Comparison of ENCODE assay signal across 1 cellular context in genomic region chr1:42846257-42847110, GRCh38.
TF ChIP-seq lines count a peak whose summit lies in the region.

ZNF691 (plus strand) TSS chr1:42846613; CDS start chr1:42849659, 3,046 bp downstream.

TF ChIP-seq in K562, 482 proteins besides CTCF, POLR2A, EP300 and RAD21 (continued from another document and continues in another):
- TF ChIP-seq, protein P1, sequence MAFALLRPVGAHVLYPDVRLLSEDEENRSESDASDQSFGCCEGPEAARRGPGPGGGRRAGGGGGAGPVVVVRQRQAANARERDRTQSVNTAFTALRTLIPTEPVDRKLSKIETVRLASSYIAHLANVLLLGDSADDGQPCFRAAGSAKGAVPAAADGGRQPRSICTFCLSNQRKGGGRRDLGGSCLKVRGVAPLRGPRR (CRISPR knock-in tag; IDR thresholded peaks at IDR 0.05) = no peak
- TF ChIP-seq ZNF239 (CRISPR knock-in tag; IDR thresholded peaks at IDR 0.05) = no peak
- peak; percentile 36; the same call in 1 of the 2 replicates for TF ChIP-seq GATAD2A (IDR thresholded peaks at IDR 0.05)
- no peak for TF ChIP-seq NCOA4 (IDR thresholded peaks at IDR 0.05; ENCODE audit: partially characterized antibody)
- TF ChIP-seq MEIS2 (IDR thresholded peaks at IDR 0.05; ENCODE audit: partially characterized antibody) = no peak
- no peak for TF ChIP-seq RBM15 (IDR thresholded peaks at IDR 0.05; ENCODE audit: insufficient read depth, low read length)
- TF ChIP-seq GTF2F1 (IDR thresholded peaks at IDR 0.05; ENCODE audit: low read depth, low read length) = 0 out of 2 replicates have a peak, but pooled peaks have one; percentile 41
- TF ChIP-seq ZNF764 (CRISPR knock-in tag; IDR thresholded peaks at IDR 0.05; ENCODE audit: low read depth) = no peak
- TF ChIP-seq ETV1 (tag; conservative IDR thresholded peaks at IDR 0.05; ENCODE audit: low read depth) = peak; percentile 56
- no peak for TF ChIP-seq ATF1 (CRISPR knock-in tag; IDR thresholded peaks at IDR 0.05)
- TF ChIP-seq ATF1 (tag; IDR thresholded peaks at IDR 0.05) = peak; percentile 81
- no peak for TF ChIP-seq PCBP2 (IDR thresholded peaks at IDR 0.05; ENCODE audit: low read depth, low read length, poor library complexity, severe bottlenecking)
- TF ChIP-seq ELK1 (CRISPR knock-in tag; IDR thresholded peaks at IDR 0.05) = no peak
- no peak for TF ChIP-seq PRPF4 (IDR thresholded peaks at IDR 0.05; ENCODE audit: insufficient read depth, low read depth, low read length, poor library complexity, severe bottlenecking)
- TF ChIP-seq DPF2 (IDR thresholded peaks at IDR 0.05) = peak; percentile 59
- TF ChIP-seq OTX1 (CRISPR knock-in tag; IDR thresholded peaks at IDR 0.05) = peak; percentile 16
- TF ChIP-seq, protein P2, sequence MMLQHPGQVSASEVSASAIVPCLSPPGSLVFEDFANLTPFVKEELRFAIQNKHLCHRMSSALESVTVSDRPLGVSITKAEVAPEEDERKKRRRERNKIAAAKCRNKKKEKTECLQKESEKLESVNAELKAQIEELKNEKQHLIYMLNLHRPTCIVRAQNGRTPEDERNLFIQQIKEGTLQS (IDR thresholded peaks at IDR 0.05) = no peak
- TF ChIP-seq, protein P2 (CRISPR knock-in tag; conservative IDR thresholded peaks at IDR 0.05) = no peak
- TF ChIP-seq HMG20B (CRISPR knock-in tag; IDR thresholded peaks at IDR 0.05) = no peak
- peak; percentile 83 to 84 for TF ChIP-seq MAZ (CRISPR knock-in tag; conservative IDR thresholded peaks at IDR 0.05 in 1 of 2, IDR thresholded peaks at IDR 0.05 in 1 of 2)
- no peak for TF ChIP-seq KDM4B (IDR thresholded peaks at IDR 0.05; ENCODE audit: borderline replicate concordance in 2 of 2, low read depth in 1 of 2)
- TF ChIP-seq ZNF507 (tag; conservative IDR thresholded peaks at IDR 0.05) = no peak
- TF ChIP-seq BRCA1 (IDR thresholded peaks at IDR 0.05) = no peak
- no peak for TF ChIP-seq BRCA1 (CRISPR knock-in tag; IDR thresholded peaks at IDR 0.05)
- no peak for TF ChIP-seq ZC3H11A (IDR thresholded peaks at IDR 0.05; ENCODE audit: low read depth, low read length)
- TF ChIP-seq, protein P3, sequence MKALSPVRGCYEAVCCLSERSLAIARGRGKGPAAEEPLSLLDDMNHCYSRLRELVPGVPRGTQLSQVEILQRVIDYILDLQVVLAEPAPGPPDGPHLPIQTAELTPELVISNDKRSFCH (CRISPR knock-in tag; IDR thresholded peaks at IDR 0.05) = no peak
- TF ChIP-seq, protein P3 (tag; IDR thresholded peaks at IDR 0.05) = 0 out of 2 replicates have a peak, but pooled peaks have one; percentile 55
- TF ChIP-seq, protein P4, sequence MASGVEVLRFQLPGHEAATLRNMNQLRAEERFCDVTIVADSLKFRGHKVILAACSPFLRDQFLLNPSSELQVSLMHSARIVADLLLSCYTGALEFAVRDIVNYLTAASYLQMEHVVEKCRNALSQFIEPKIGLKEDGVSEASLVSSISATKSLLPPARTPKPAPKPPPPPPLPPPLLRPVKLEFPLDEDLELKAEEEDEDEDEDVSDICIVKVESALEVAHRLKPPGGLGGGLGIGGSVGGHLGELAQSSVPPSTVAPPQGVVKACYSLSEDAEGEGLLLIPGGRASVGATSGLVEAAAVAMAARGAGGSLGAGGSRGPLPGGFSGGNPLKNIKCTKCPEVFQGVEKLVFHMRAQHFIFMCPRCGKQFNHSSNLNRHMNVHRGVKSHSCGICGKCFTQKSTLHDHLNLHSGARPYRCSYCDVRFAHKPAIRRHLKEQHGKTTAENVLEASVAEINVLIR (CRISPR knock-in tag; IDR thresholded peaks at IDR 0.05) = no peak
- peak; percentile 57; the same call in 1 of the 2 replicates for TF ChIP-seq ZC3H4 (CRISPR knock-in tag; IDR thresholded peaks at IDR 0.05; ENCODE audit: borderline replicate concordance)
- TF ChIP-seq NFRKB (IDR thresholded peaks at IDR 0.05; ENCODE audit: low read depth) = peak; percentile 72
- TF ChIP-seq NBN (IDR thresholded peaks at IDR 0.05; ENCODE audit: low read depth) = 0 out of 2 replicates have a peak, but pooled peaks have one; percentile 62
- TF ChIP-seq BRF2 (IDR thresholded peaks at IDR 0.05; ENCODE audit: borderline replicate concordance, insufficient read depth, insufficient read length) = no peak
- 0 out of 2 replicates have a peak, but pooled peaks have one; percentile 6 for TF ChIP-seq ATF4 (CRISPR knock-in tag; IDR thresholded peaks at IDR 0.05)
- no peak for TF ChIP-seq IRF9 (tag; IDR thresholded peaks at IDR 0.05)
- TF ChIP-seq DIDO1 (tag; IDR thresholded peaks at IDR 0.05; ENCODE audit: low read depth) = peak; percentile 58
- no peak for TF ChIP-seq MAFK (IDR thresholded peaks at IDR 0.05; ENCODE audit: low read length)
- TF ChIP-seq KLF6 (CRISPR knock-in tag; IDR thresholded peaks at IDR 0.05; ENCODE audit: borderline replicate concordance) = no peak
- no peak for TF ChIP-seq HNRNPK (IDR thresholded peaks at IDR 0.05; ENCODE audit: low read depth, low read length, poor library complexity, severe bottlenecking)
- peak; percentile 99 for TF ChIP-seq ZNF143 (CRISPR knock-in tag; IDR thresholded peaks at IDR 0.05)
- TF ChIP-seq SMC3 (conservative IDR thresholded peaks at IDR 0.05; ENCODE audit: insufficient read depth, low read depth, low read length) = no peak
- TF ChIP-seq HNRNPUL1 (IDR thresholded peaks at IDR 0.05; ENCODE audit: low read length) = no peak
- TF ChIP-seq, protein P5, sequence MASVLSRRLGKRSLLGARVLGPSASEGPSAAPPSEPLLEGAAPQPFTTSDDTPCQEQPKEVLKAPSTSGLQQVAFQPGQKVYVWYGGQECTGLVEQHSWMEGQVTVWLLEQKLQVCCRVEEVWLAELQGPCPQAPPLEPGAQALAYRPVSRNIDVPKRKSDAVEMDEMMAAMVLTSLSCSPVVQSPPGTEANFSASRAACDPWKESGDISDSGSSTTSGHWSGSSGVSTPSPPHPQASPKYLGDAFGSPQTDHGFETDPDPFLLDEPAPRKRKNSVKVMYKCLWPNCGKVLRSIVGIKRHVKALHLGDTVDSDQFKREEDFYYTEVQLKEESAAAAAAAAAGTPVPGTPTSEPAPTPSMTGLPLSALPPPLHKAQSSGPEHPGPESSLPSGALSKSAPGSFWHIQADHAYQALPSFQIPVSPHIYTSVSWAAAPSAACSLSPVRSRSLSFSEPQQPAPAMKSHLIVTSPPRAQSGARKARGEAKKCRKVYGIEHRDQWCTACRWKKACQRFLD (CRISPR knock-in tag; IDR thresholded peaks at IDR 0.05) = no peak
- no peak for TF ChIP-seq ATF2 (CRISPR knock-in tag; IDR thresholded peaks at IDR 0.05)
- peak; percentile 90 for TF ChIP-seq L3MBTL2 (IDR thresholded peaks at IDR 0.05)
- no peak for TF ChIP-seq HDAC3 (IDR thresholded peaks at IDR 0.05; ENCODE audit: borderline replicate concordance, partially characterized antibody)
- TF ChIP-seq ATF7 (IDR thresholded peaks at IDR 0.05) = peak; percentile 74
- TF ChIP-seq CHD1 (IDR thresholded peaks at IDR 0.05; ENCODE audit: low read length) = peak; percentile 31
- TF ChIP-seq HIVEP1 (CRISPR knock-in tag; IDR thresholded peaks at IDR 0.05) = no peak
- no peak for TF ChIP-seq RFX7 (CRISPR knock-in tag; IDR thresholded peaks at IDR 0.05)
- peak; percentile 92 for TF ChIP-seq CHD2 (IDR thresholded peaks at IDR 0.05; ENCODE audit: low read depth, low read length)
- TF ChIP-seq PHTF2 (CRISPR knock-in tag; IDR thresholded peaks at IDR 0.05) = no peak
- TF ChIP-seq JUNB (CRISPR knock-in tag; conservative IDR thresholded peaks at IDR 0.05) = no peak
- TF ChIP-seq C11orf30 (IDR thresholded peaks at IDR 0.05; ENCODE audit: low read depth) = no peak
- no peak for TF ChIP-seq STAG1 (CRISPR knock-in tag; IDR thresholded peaks at IDR 0.05; ENCODE audit: borderline replicate concordance)
- TF ChIP-seq RFX1 (IDR thresholded peaks at IDR 0.05) = no peak; the same call in 1 of the 2 replicates
- peak; percentile 94 for TF ChIP-seq GABPB1 (CRISPR knock-in tag; IDR thresholded peaks at IDR 0.05)
- no peak for TF ChIP-seq RNF219 (CRISPR knock-in tag; IDR thresholded peaks at IDR 0.05)
- TF ChIP-seq ZNF212 (CRISPR knock-in tag; IDR thresholded peaks at IDR 0.05) = no peak; the same call in 1 of the 2 replicates
- peak in 1 of 2 experiments; percentile 78; a peak in 1 of 4 replicates for TF ChIP-seq HDAC1 (IDR thresholded peaks at IDR 0.05)
- peak; percentile 91 for TF ChIP-seq ZSCAN29 (IDR thresholded peaks at IDR 0.05)
- TF ChIP-seq TCF3 (CRISPR knock-in tag; IDR thresholded peaks at IDR 0.05) = no peak; the same call in none of the 2 replicates
- TF ChIP-seq HNRNPLL (IDR thresholded peaks at IDR 0.05; ENCODE audit: low read depth, low read length, poor library complexity, severe bottlenecking) = peak; percentile 36
- no peak for TF ChIP-seq ZNF644 (tag; IDR thresholded peaks at IDR 0.05; ENCODE audit: low read depth)
- TF ChIP-seq NR2F6 (CRISPR knock-in tag; IDR thresholded peaks at IDR 0.05) = peak; percentile 77; the same call in 1 of the 2 replicates
- no peak for TF ChIP-seq CBFA2T2 (conservative IDR thresholded peaks at IDR 0.05)
- TF ChIP-seq NFXL1 (CRISPR knock-in tag; IDR thresholded peaks at IDR 0.05) = no peak
- no peak for TF ChIP-seq NCOR1 (IDR thresholded peaks at IDR 0.05)
